In genomic region chr12:45757172-45757571, GRCh38 we compare ENCODE assay signal across 1 cellular context.
TF ChIP-seq lines count a peak whose summit lies in the region.

No MANE protein-coding gene starts in this region.

TF ChIP-seq in IMR-90, 13 proteins besides CTCF, POLR2A, EP300 and RAD21 (continued from another document):
- no peak for TF ChIP-seq BHLHE40 (IDR thresholded peaks at IDR 0.05; ENCODE audit: low read depth, low read length)
